Comparison of ENCODE assay signal across 19 cellular contexts in the genomic region with DNA sequence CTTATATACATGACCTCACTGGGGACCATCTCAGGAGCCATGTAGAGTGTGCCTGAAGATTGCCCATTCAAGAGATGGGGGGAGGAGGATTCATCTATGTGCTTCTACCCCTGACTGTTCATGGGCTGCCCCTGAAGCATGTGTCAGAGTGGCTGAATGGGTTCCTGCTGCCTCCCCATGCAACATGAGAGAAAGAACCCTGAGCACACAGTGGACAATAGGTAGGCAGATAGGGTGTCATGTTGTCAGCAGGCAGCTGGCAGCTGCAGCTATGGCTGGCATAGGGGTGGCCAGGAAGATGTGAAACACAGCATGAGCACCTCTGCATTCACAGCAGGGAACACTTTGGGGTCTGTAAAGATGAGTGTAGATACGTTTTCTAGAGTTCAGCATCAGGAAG.
"Had no signal": no experiment of that assay in that cellular context is flagged by ENCODE, and none has a peak within 500 bp of the region (broad histone marks: within the 10 kb centered on the region; RNA-seq: fewer than 3 reads in every experiment).

No MANE protein-coding gene starts in this region.

- H3K27ac Mint-ChIP-seq: activated naive CD4-positive, alpha-beta T cell treated with anti-CD3 and anti-CD28 coated beads, Interleukin-2, amount 50 U/mL, for 72 hours; dendritic cell treated with granulocyte-macrophage colony-stimulating factor and Interleukin-4, amounts not matched to agents 40 ng/mL and 50 ng/mL, for 4 days; effector memory CD8-positive, alpha-beta T cell; nephron; stimulated activated naive B cell treated with anti-CD40 and anti-IgM and Interleukin-4, amounts not matched to agents 10 μg/mL and 1 μg/mL and 100 μg/mL, for 72 hours; type B pancreatic cell had no signal

- H3K36me3 Mint-ChIP-seq: activated naive CD4-positive, alpha-beta T cell treated with anti-CD3 and anti-CD28 coated beads, Interleukin-2, amount 50 U/mL, for 72 hours; brain; stimulated activated naive B cell treated with anti-CD40 and anti-IgM and Interleukin-4, amounts not matched to agents 10 μg/mL and 1 μg/mL and 100 μg/mL, for 72 hours; type B pancreatic cell had no signal

- H3K27me3 ChIP-seq: left lung, spleen had no signal

- H3K27me3 Mint-ChIP-seq: brain; dendritic cell treated with granulocyte-macrophage colony-stimulating factor and Interleukin-4, amounts not matched to agents 40 ng/mL and 50 ng/mL, for 4 days had no signal

- H3K4me1 Mint-ChIP-seq: stimulated activated naive B cell treated with anti-CD40 and anti-IgM and Interleukin-4, amounts not matched to agents 10 μg/mL and 1 μg/mL and 100 μg/mL, for 72 hours had no signal

- H3K9me3 Mint-ChIP-seq: activated naive CD4-positive, alpha-beta T cell treated with anti-CD3 and anti-CD28 coated beads, Interleukin-2, amount 50 U/mL, for 72 hours; activated T-cell treated with anti-CD3 and anti-CD28 coated beads, Interleukin-2, amount 50 U/mL, for 4 hours; nephron; stimulated activated naive B cell treated with anti-CD40 and anti-IgM and Interleukin-4, amounts not matched to agents 10 μg/mL and 1 μg/mL and 100 μg/mL, for 72 hours; type B pancreatic cell had no signal

- H3K4me3 Mint-ChIP-seq: activated T-cell treated with anti-CD3 and anti-CD28 coated beads, Interleukin-2, amount 50 U/mL, for 4 hours; brain; dendritic cell treated with granulocyte-macrophage colony-stimulating factor and Interleukin-4, amounts not matched to agents 40 ng/mL and 50 ng/mL, for 4 days; effector memory CD8-positive, alpha-beta T cell; nephron; stimulated activated naive B cell treated with anti-CD40 and anti-IgM and Interleukin-4, amounts not matched to agents 10 μg/mL and 1 μg/mL and 100 μg/mL, for 72 hours; type B pancreatic cell had no signal

- H3K9me3 ChIP-seq: left lung, prostate gland, spleen had no signal

- H3K36me3 ChIP-seq: left lung, prostate gland, spleen had no signal

- H3K4me3 ChIP-seq: left lung, prostate gland, spleen had no signal

- H3K27ac ChIP-seq: epithelial cell of prostate, left lung, prostate gland, spleen had no signal

- DNase-seq: activated CD4-positive, alpha-beta T cell treated with anti-CD3 and anti-CD28 coated beads, Interleukin-2, amount 50 U/mL, for 4 hours; activated CD4-positive, CD25-positive, alpha-beta regulatory T cell treated with anti-CD3 and anti-CD28 coated beads, Interleukin-2, amount 50 U/mL, for 72 hours; activated effector memory CD4-positive, alpha-beta T cell treated with anti-CD3 and anti-CD28 coated beads, Interleukin-2, amount 50 U/mL, for 16 hours; activated T-cell treated with anti-CD3 and anti-CD28 coated beads, Interleukin-2, amount 50 U/mL, for 4 hours; amniotic stem cell; effector memory CD8-positive, alpha-beta T cell; left lung; mesenchymal stem cell; spleen; stimulated activated CD4-positive, alpha-beta T cell treated with anti-CD3 and anti-CD28 coated beads, Interleukin-2, amount 100 ng/mL, for 24 hours; stimulated activated naive B cell treated with anti-CD40 and anti-IgM and Interleukin-4, amounts not matched to agents 10 μg/mL and 1 μg/mL and 100 μg/mL, for 72 hours; substantia nigra had no signal

- H3K4me1 ChIP-seq: prostate gland had no signal
